ENCODE assay signal across 16 cellular contexts in genomic region chr7:68699090-68699711, GRCh38.
DNase-seq lines count a peak whose midpoint lies in the region; TF ChIP-seq lines count a peak whose summit lies in the region.
"Had no signal": no experiment of that assay in that cellular context is flagged by ENCODE, and none has a peak within 500 bp of the region (broad histone marks: within the 10 kb centered on the region; RNA-seq: fewer than 3 reads in every experiment).

No MANE protein-coding gene starts in this region.

- H3K27me3 ChIP-seq in adipocyte (replicated peaks; ENCODE audit: control insufficient read depth, insufficient read depth, low read length) (no peaks in the 10 kb centered on the region), hepatocyte (no peaks in the 10 kb centered on the region)
- H3K27me3 ChIP-seq: left lung had no signal

- H3K9me3 ChIP-seq in adipocyte (ENCODE audit: control insufficient read depth, low read length) (no peaks in the 10 kb centered on the region), hepatocyte (ENCODE audit: low read depth) (no peaks in the 10 kb centered on the region)
- H3K9me3 ChIP-seq: prostate gland had no signal

- H2AFZ ChIP-seq in hepatocyte: no peak overlapping the region

- no peak overlapping the region for H3K9ac ChIP-seq in adipocyte (ENCODE audit: low read length)

- WGBS in hepatocyte (ENCODE audit: low lambda C conversion rate, missing lambda C conversion rate): 68% methylated on average over 6 of the region's 6 CpGs

- no peaks in the 10 kb centered on the region for H3K79me2 ChIP-seq in hepatocyte

- no peak overlapping the region for H3K27ac ChIP-seq in hepatocyte
- H3K27ac ChIP-seq: heart right ventricle, left lung, prostate gland had no signal

- H3K4me2 ChIP-seq in hepatocyte: no peak overlapping the region

- H3K9me2 ChIP-seq in hepatocyte (replicated peaks; ENCODE audit: insufficient read depth): no peaks in the 10 kb centered on the region

- H3K4me3 ChIP-seq in adipocyte (ENCODE audit: low read length) (no peak overlapping the region), hepatocyte (no peak overlapping the region)
- H3K4me3 ChIP-seq: heart right ventricle, left lung, prostate gland had no signal

- no peaks in the 10 kb centered on the region for H4K20me1 ChIP-seq in hepatocyte (ENCODE audit: insufficient read depth, poor library complexity, severe bottlenecking)

- H3K36me3 ChIP-seq in adipocyte (ENCODE audit: control insufficient read depth, insufficient read depth, low read length, severe bottlenecking) (no peaks in the 10 kb centered on the region), hepatocyte (replicated peaks; ENCODE audit: insufficient read depth, low read depth) (no peaks in the 10 kb centered on the region)
- H3K36me3 ChIP-seq: heart right ventricle, left lung, prostate gland had no signal

- DNase-seq in GM04503 (ENCODE audit: low read depth): peak; percentile 68
- peak; percentile 66 for DNase-seq in adipocyte (ENCODE audit: low read depth)
- peak; percentile 75 for DNase-seq in foreskin melanocyte
- peak; percentile 74 for DNase-seq in stromal cell of bone marrow (ENCODE audit: low read depth)
- DNase-seq in T-helper 2 cell: no peak
- DNase-seq in stimulated activated CD4-positive, alpha-beta T cell treated with anti-CD3 and anti-CD28 coated beads, Interleukin-4, amount 100 ng/mL, for 1 hour: no peak
- DNase-seq in hepatocyte (ENCODE audit: low spot score): no peak
- DNase-seq: activated CD4-positive, alpha-beta memory T cell treated with anti-CD3 and anti-CD28 coated beads for 36 hours; activated naive CD8-positive, alpha-beta T cell treated with anti-CD3 and anti-CD28 coated beads, Interleukin-2, amount 10 ng/mL, durations not matched to agents 7 days and 5 days; activated T-cell treated with anti-CD3 and anti-CD28 coated beads, Interleukin-2, amount 50 U/mL, for 72 hours; CD4-positive, CD25-positive, alpha-beta regulatory T cell; HCEC 1CT; heart right ventricle; left lung; NCI-H1694 had no signal

- peaks cover 22% of the 10 kb centered on the region for H3K4me1 ChIP-seq in adipocyte (ENCODE audit: control insufficient read depth, insufficient read depth, low read length)
- H3K4me1 ChIP-seq in hepatocyte (ENCODE audit: insufficient read depth): no peaks in the 10 kb centered on the region
- H3K4me1 ChIP-seq: heart right ventricle, left lung, prostate gland had no signal

- TF ChIP-seq CTCF in hepatocyte (IDR thresholded peaks at IDR 0.05; ENCODE audit: poor library complexity): no peak

Comparison
In these comparisons a context has a peak if more than half of its experiments do, and no peak if none do; other contexts are left out.
1. DNase-seq: peak in GM04503 (single experiment), adipocyte (single experiment), foreskin melanocyte (single experiment) and stromal cell of bone marrow (single experiment); none in T-helper 2 cell (0 of 5), stimulated activated CD4-positive, alpha-beta T cell treated with anti-CD3 and anti-CD28 coated beads, Interleukin-4, amount 100 ng/mL, for 1 hour (single experiment) and hepatocyte (single experiment).